2 cellular contexts compared by ENCODE assay signal in genomic region chr10:49202266-49202665, GRCh38.
TF ChIP-seq lines count a peak whose summit lies in the region.

No MANE protein-coding gene starts in this region.

TF ChIP-seq in HepG2, 621 proteins besides CTCF, POLR2A, EP300 and RAD21:
- TF ChIP-seq CREB1 (IDR thresholded peaks at IDR 0.05) (peak; percentile 88), CREB1 (CRISPR knock-in tag; IDR thresholded peaks at IDR 0.05) (no peak), NR0B2 (CRISPR knock-in tag; IDR thresholded peaks at IDR 0.05) (no peak)

TF ChIP-seq in K562, 482 proteins besides CTCF, POLR2A, EP300 and RAD21:
- TF ChIP-seq CBX5 (IDR thresholded peaks at IDR 0.05; ENCODE audit: borderline replicate concordance, low read depth), result no peak
- TF ChIP-seq, protein P1, sequence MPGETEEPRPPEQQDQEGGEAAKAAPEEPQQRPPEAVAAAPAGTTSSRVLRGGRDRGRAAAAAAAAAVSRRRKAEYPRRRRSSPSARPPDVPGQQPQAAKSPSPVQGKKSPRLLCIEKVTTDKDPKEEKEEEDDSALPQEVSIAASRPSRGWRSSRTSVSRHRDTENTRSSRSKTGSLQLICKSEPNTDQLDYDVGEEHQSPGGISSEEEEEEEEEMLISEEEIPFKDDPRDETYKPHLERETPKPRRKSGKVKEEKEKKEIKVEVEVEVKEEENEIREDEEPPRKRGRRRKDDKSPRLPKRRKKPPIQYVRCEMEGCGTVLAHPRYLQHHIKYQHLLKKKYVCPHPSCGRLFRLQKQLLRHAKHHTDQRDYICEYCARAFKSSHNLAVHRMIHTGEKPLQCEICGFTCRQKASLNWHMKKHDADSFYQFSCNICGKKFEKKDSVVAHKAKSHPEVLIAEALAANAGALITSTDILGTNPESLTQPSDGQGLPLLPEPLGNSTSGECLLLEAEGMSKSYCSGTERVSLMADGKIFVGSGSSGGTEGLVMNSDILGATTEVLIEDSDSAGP (CRISPR knock-in tag; IDR thresholded peaks at IDR 0.05), result no peak
- TF ChIP-seq, protein P2, sequence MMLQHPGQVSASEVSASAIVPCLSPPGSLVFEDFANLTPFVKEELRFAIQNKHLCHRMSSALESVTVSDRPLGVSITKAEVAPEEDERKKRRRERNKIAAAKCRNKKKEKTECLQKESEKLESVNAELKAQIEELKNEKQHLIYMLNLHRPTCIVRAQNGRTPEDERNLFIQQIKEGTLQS (IDR thresholded peaks at IDR 0.05), result peak; percentile 45; the same call in 1 of the 2 replicates
- TF ChIP-seq, protein P2 (CRISPR knock-in tag; conservative IDR thresholded peaks at IDR 0.05), result no peak
- no peak for TF ChIP-seq ATF1 (CRISPR knock-in tag; IDR thresholded peaks at IDR 0.05)
- TF ChIP-seq ATF1 (tag; IDR thresholded peaks at IDR 0.05), result 0 out of 2 replicates have a peak, but pooled peaks have one; percentile 8
- TF ChIP-seq NR3C1 (CRISPR knock-in tag; IDR thresholded peaks at IDR 0.05), result no peak
- 0 out of 2 replicates have a peak, but pooled peaks have one; percentile 3 for TF ChIP-seq ZNF316 (IDR thresholded peaks at IDR 0.05)
